In genomic region chr22:47189056-47189916, GRCh38 we compare ENCODE assay signal across 1 cellular context.
TF ChIP-seq lines count a peak whose summit lies in the region.

No MANE protein-coding gene starts in this region.

TF ChIP-seq in WTC11, 78 proteins besides CTCF, POLR2A, EP300 and RAD21 (continued from another document):
- TF ChIP-seq ZNF512 (CRISPR knock-in tag; IDR thresholded peaks at IDR 0.05; ENCODE audit: borderline replicate concordance) = no peak
- TF ChIP-seq ZNF263 (CRISPR knock-in tag; IDR thresholded peaks at IDR 0.05; ENCODE audit: low read depth) = no peak
- TF ChIP-seq, protein P1, sequence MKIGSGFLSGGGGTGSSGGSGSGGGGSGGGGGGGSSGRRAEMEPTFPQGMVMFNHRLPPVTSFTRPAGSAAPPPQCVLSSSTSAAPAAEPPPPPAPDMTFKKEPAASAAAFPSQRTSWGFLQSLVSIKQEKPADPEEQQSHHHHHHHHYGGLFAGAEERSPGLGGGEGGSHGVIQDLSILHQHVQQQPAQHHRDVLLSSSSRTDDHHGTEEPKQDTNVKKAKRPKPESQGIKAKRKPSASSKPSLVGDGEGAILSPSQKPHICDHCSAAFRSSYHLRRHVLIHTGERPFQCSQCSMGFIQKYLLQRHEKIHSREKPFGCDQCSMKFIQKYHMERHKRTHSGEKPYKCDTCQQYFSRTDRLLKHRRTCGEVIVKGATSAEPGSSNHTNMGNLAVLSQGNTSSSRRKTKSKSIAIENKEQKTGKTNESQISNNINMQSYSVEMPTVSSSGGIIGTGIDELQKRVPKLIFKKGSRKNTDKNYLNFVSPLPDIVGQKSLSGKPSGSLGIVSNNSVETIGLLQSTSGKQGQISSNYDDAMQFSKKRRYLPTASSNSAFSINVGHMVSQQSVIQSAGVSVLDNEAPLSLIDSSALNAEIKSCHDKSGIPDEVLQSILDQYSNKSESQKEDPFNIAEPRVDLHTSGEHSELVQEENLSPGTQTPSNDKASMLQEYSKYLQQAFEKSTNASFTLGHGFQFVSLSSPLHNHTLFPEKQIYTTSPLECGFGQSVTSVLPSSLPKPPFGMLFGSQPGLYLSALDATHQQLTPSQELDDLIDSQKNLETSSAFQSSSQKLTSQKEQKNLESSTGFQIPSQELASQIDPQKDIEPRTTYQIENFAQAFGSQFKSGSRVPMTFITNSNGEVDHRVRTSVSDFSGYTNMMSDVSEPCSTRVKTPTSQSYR (CRISPR knock-in tag; IDR thresholded peaks at IDR 0.05) = no peak
- TF ChIP-seq, protein P2, sequence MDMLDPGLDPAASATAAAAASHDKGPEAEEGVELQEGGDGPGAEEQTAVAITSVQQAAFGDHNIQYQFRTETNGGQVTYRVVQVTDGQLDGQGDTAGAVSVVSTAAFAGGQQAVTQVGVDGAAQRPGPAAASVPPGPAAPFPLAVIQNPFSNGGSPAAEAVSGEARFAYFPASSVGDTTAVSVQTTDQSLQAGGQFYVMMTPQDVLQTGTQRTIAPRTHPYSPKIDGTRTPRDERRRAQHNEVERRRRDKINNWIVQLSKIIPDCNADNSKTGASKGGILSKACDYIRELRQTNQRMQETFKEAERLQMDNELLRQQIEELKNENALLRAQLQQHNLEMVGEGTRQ (CRISPR knock-in tag; IDR thresholded peaks at IDR 0.05) = no peak
- TF ChIP-seq RELA (CRISPR knock-in tag; IDR thresholded peaks at IDR 0.05; ENCODE audit: borderline replicate concordance) = no peak
- TF ChIP-seq STAT6 (CRISPR knock-in tag; conservative IDR thresholded peaks at IDR 0.05; ENCODE audit: low read depth) = no peak
- TF ChIP-seq ZBTB21 (CRISPR knock-in tag; IDR thresholded peaks at IDR 0.05; ENCODE audit: borderline replicate concordance) = no peak
- no peak for TF ChIP-seq GTF2I (CRISPR knock-in tag; conservative IDR thresholded peaks at IDR 0.05)
- TF ChIP-seq, protein P3, sequence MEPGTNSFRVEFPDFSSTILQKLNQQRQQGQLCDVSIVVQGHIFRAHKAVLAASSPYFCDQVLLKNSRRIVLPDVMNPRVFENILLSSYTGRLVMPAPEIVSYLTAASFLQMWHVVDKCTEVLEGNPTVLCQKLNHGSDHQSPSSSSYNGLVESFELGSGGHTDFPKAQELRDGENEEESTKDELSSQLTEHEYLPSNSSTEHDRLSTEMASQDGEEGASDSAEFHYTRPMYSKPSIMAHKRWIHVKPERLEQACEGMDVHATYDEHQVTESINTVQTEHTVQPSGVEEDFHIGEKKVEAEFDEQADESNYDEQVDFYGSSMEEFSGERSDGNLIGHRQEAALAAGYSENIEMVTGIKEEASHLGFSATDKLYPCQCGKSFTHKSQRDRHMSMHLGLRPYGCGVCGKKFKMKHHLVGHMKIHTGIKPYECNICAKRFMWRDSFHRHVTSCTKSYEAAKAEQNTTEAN (CRISPR knock-in tag; IDR thresholded peaks at IDR 0.05) = no peak
- TF ChIP-seq ATF1 (CRISPR knock-in tag; IDR thresholded peaks at IDR 0.05) = no peak
- TF ChIP-seq OVOL2 (CRISPR knock-in tag; IDR thresholded peaks at IDR 0.05; ENCODE audit: borderline replicate concordance) = no peak
- no peak for TF ChIP-seq RORB (CRISPR knock-in tag; IDR thresholded peaks at IDR 0.05)
- TF ChIP-seq, protein P4, sequence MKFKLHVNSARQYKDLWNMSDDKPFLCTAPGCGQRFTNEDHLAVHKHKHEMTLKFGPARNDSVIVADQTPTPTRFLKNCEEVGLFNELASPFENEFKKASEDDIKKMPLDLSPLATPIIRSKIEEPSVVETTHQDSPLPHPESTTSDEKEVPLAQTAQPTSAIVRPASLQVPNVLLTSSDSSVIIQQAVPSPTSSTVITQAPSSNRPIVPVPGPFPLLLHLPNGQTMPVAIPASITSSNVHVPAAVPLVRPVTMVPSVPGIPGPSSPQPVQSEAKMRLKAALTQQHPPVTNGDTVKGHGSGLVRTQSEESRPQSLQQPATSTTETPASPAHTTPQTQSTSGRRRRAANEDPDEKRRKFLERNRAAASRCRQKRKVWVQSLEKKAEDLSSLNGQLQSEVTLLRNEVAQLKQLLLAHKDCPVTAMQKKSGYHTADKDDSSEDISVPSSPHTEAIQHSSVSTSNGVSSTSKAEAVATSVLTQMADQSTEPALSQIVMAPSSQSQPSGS (CRISPR knock-in tag; IDR thresholded peaks at IDR 0.05; ENCODE audit: borderline replicate concordance, low read depth) = no peak
- TF ChIP-seq ZMAT4 (CRISPR knock-in tag; IDR thresholded peaks at IDR 0.05) = no peak
TF ChIP-seq in WTC11: peak in this region for 0.
